15 cellular contexts compared by ENCODE assay signal in the genomic region with DNA sequence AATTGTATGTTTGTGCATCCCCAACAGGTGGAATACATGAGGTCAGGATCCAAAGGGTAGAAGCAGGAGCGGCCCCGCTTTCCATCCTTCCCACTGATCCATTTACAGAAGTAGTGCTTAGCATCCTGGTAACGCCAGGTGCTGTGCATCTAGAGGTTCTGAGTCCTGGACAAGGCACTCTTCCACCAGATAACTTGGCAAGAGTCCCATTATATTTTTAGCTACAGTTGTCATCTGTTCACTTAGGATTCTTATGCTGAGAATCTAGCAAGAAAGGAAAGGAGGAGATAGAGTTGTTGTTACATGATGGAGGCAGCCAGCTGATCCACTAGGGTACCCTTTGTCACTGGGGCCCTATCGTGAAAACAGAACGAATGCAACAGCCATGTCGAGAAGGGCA.
DNase-seq lines count a peak whose midpoint lies in the region; ATAC-seq lines count a peak whose summit lies in the region.
"Had no signal": no experiment of that assay in that cellular context is flagged by ENCODE, and none has a peak within 500 bp of the region (broad histone marks: within the 10 kb centered on the region; RNA-seq: fewer than 3 reads in every experiment).

No MANE protein-coding gene starts in this region.

- no peaks in the 10 kb centered on the region; the same call in 1 of the 2 replicates for H3K9me3 ChIP-seq in SJCRH30 (replicated peaks)

- no peaks in the 10 kb centered on the region for H3K36me3 ChIP-seq in SJCRH30
- H3K36me3 ChIP-seq: BLaER1 treated with 17β-estradiol and CSF1 and Interleukin-3, amounts not matched to agents 10 nM and 100 nM had no signal

- peak overlapping the region; percentile 42 for H3K27ac ChIP-seq in SJCRH30
- H3K27ac ChIP-seq: BLaER1 treated with 17β-estradiol and CSF1 and Interleukin-3, amounts not matched to agents 10 nM and 100 nM; HL-60 had no signal

- H3K4me3 ChIP-seq in SJCRH30: no peak overlapping the region
- H3K4me3 ChIP-seq: BLaER1 treated with 17β-estradiol and CSF1 and Interleukin-3, amounts not matched to agents 10 nM and 100 nM had no signal

- ATAC-seq in Right ventricle myocardium superior (ENCODE audit: poor library complexity) (peak; percentile 69), left cardiac atrium (no peak), left lobe of liver (no peak)
- ATAC-seq: HCT116 had no signal

- intact Hi-C loops in Right ventricle myocardium superior (cut with DNase I): no loop called here
- intact Hi-C loops in left cardiac atrium (cut with DNase I): no loop called here

- DNase-seq in Right ventricle myocardium superior: no peak
- DNase-seq in left cardiac atrium: no peak
- peak in 1 of 2 experiments; percentile 56 for DNase-seq in SJCRH30
- peak; percentile 10 for DNase-seq in myocyte (ENCODE audit: low read depth)
- no peak for DNase-seq in left lobe of liver (ENCODE audit: low spot score)
- no peak for DNase-seq in DMS153 (lab: John Stamatoyannopoulos, UW)
- no peak for DNase-seq in NCI-H146 treated with DMSO at 0.1 percent for 48 hours (lab: John Stamatoyannopoulos, UW; ENCODE audit: unreplicated experiment)
- DNase-seq: ACHN; CD4-positive, CD25-positive, alpha-beta regulatory T cell; DMS 273 treated with DMSO at 0.1 percent for 48 hours; DND-41; GF-D8 had no signal

- no peaks in the 10 kb centered on the region for H3K27me3 ChIP-seq in SJCRH30
- H3K27me3 ChIP-seq: BLaER1 treated with 17β-estradiol and CSF1 and Interleukin-3, amounts not matched to agents 10 nM and 100 nM had no signal

- peaks cover 49% of the 10 kb centered on the region for H3K4me1 ChIP-seq in SJCRH30
